Comparison of ENCODE assay signal across 1 cellular context in the genomic region with DNA sequence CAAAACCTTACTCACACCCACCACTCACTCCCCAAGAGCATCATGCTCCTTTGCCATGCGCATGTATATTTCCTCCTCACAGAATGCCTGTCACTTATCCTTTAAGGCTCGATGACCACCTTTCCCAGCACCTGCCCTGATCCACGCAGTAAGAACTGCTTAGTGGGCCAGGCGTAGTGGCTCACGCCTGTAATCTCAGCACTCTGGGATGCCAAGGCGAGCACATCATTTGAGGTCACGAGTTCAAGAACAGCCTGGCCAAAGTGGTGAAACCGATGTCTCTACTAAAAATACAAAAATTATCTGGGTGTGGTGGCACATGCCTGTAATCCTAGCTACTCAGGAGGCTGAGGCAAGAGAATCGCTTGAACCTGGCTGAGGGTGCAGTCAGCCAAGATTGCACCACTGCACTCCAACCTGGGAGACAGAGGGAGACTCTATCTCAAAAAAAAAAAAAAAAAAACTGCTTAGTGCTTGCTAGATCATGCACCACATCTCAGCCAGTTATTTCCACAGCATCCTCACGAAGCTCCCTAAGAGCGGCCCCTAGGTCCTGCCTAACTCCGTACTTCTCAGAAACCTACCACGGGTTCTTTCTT.
TF ChIP-seq lines count a peak whose summit lies in the region.

No MANE protein-coding gene starts in this region.

TF ChIP-seq in IMR-90, 13 proteins besides CTCF, POLR2A, EP300 and RAD21 (continued from another document):
- TF ChIP-seq, protein P1, sequence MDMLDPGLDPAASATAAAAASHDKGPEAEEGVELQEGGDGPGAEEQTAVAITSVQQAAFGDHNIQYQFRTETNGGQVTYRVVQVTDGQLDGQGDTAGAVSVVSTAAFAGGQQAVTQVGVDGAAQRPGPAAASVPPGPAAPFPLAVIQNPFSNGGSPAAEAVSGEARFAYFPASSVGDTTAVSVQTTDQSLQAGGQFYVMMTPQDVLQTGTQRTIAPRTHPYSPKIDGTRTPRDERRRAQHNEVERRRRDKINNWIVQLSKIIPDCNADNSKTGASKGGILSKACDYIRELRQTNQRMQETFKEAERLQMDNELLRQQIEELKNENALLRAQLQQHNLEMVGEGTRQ (IDR thresholded peaks at IDR 0.05; ENCODE audit: low read depth, low read length) = no peak
- TF ChIP-seq SMC3 (IDR thresholded peaks at IDR 0.05; ENCODE audit: low read depth, low read length) (no peak), MAZ (IDR thresholded peaks at IDR 0.05; ENCODE audit: borderline replicate concordance, low read depth, low read length) (no peak), CHD1 (IDR thresholded peaks at IDR 0.05; ENCODE audit: low read depth, low read length) (no peak), RFX5 (IDR thresholded peaks at IDR 0.05; ENCODE audit: low read depth, low read length) (no peak), MXI1 (IDR thresholded peaks at IDR 0.05; ENCODE audit: borderline replicate concordance, low read depth, low read length) (no peak), CEBPB (IDR thresholded peaks at IDR 0.05; ENCODE audit: low read depth, low read length) (no peak), BHLHE40 (IDR thresholded peaks at IDR 0.05; ENCODE audit: low read depth, low read length) (no peak)
- TF ChIP-seq, protein P2, sequence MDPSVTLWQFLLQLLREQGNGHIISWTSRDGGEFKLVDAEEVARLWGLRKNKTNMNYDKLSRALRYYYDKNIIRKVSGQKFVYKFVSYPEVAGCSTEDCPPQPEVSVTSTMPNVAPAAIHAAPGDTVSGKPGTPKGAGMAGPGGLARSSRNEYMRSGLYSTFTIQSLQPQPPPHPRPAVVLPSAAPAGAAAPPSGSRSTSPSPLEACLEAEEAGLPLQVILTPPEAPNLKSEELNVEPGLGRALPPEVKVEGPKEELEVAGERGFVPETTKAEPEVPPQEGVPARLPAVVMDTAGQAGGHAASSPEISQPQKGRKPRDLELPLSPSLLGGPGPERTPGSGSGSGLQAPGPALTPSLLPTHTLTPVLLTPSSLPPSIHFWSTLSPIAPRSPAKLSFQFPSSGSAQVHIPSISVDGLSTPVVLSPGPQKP (IDR thresholded peaks at IDR 0.05; ENCODE audit: borderline replicate concordance, low read depth, low read length) = no peak
